2 cellular contexts compared by ENCODE assay signal in the genomic region with DNA sequence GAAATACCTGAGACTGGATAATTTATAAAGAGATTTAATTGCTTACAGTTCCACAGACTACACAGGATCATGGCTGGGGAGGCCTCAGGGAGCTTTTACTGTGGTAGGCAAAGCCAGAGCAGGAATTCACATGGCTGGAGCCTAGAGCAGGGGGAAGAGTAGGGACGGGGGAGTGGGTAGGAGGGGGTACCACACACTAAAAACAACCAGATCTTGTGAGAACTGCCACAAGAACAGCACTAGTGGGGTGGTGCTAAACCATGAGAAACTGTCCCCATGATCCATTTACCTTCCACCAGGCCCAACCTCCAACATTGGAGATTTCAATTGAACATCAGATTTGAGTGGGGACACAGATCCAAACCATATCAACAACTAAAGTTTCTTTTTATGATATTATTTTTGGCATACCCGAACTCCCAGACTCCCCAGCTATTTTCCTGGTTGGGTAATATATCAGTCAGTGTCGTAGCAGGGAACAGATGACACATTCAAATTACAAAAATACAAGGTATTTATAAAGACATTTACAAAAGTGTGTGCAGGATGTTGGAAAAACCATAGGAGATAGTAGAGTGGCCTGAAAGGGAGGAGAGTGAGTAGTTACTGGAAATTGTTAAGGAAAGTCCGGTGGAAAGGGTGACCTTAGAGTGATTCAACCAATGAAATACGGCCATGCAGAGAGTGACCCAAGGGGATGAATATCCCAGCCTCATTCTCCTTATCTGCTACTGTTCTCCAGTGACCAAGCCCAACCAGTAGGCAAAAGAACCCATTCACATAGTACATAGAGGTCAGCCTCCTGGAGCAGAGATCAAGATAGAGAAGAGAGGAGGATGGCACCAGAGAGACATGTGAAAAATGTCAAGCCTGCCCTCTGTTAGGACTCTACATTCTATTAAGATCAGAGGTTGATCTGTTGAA.
TF ChIP-seq lines count a peak whose summit lies in the region.

No MANE protein-coding gene starts in this region.

TF ChIP-seq in HEK293, 187 proteins besides CTCF, POLR2A, EP300 and RAD21:
- no peak for TF ChIP-seq ZNF513 (tag by site-specific recombination; IDR thresholded peaks at IDR 0.05)
- peak; percentile 83 for TF ChIP-seq ZNF449 (tag by site-specific recombination; IDR thresholded peaks at IDR 0.05)
TF ChIP-seq in HEK293: peak in this region for 1.

TF ChIP-seq in GM12878, 131 proteins besides CTCF, POLR2A, EP300 and RAD21:
- TF ChIP-seq, protein P1, sequence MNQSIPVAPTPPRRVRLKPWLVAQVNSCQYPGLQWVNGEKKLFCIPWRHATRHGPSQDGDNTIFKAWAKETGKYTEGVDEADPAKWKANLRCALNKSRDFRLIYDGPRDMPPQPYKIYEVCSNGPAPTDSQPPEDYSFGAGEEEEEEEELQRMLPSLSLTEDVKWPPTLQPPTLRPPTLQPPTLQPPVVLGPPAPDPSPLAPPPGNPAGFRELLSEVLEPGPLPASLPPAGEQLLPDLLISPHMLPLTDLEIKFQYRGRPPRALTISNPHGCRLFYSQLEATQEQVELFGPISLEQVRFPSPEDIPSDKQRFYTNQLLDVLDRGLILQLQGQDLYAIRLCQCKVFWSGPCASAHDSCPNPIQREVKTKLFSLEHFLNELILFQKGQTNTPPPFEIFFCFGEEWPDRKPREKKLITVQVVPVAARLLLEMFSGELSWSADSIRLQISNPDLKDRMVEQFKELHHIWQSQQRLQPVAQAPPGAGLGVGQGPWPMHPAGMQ (IDR thresholded peaks at IDR 0.05; ENCODE audit: borderline replicate concordance) = no peak
- TF ChIP-seq HDGF (IDR thresholded peaks at IDR 0.05) (no peak), TCF3 (IDR thresholded peaks at IDR 0.05; ENCODE audit: borderline replicate concordance, insufficient read depth, low read depth, low read length) (no peak), WRNIP1 (IDR thresholded peaks at IDR 0.05; ENCODE audit: borderline replicate concordance, low read depth, low read length) (no peak), RFX5 (IDR thresholded peaks at IDR 0.05; ENCODE audit: low read depth, low read length) (no peak), SREBF2 (IDR thresholded peaks at IDR 0.05; ENCODE audit: low read length) (no peak), RB1 (IDR thresholded peaks at IDR 0.05; ENCODE audit: borderline replicate concordance) (no peak), PAX8 (IDR thresholded peaks at IDR 0.05) (no peak), PAX5 (IDR thresholded peaks at IDR 0.05; ENCODE audit: borderline replicate concordance, low read depth, low read length) (no peak)
- TF ChIP-seq, protein P2, sequence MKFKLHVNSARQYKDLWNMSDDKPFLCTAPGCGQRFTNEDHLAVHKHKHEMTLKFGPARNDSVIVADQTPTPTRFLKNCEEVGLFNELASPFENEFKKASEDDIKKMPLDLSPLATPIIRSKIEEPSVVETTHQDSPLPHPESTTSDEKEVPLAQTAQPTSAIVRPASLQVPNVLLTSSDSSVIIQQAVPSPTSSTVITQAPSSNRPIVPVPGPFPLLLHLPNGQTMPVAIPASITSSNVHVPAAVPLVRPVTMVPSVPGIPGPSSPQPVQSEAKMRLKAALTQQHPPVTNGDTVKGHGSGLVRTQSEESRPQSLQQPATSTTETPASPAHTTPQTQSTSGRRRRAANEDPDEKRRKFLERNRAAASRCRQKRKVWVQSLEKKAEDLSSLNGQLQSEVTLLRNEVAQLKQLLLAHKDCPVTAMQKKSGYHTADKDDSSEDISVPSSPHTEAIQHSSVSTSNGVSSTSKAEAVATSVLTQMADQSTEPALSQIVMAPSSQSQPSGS (IDR thresholded peaks at IDR 0.05; ENCODE audit: low read length) = no peak
- TF ChIP-seq, protein P3, sequence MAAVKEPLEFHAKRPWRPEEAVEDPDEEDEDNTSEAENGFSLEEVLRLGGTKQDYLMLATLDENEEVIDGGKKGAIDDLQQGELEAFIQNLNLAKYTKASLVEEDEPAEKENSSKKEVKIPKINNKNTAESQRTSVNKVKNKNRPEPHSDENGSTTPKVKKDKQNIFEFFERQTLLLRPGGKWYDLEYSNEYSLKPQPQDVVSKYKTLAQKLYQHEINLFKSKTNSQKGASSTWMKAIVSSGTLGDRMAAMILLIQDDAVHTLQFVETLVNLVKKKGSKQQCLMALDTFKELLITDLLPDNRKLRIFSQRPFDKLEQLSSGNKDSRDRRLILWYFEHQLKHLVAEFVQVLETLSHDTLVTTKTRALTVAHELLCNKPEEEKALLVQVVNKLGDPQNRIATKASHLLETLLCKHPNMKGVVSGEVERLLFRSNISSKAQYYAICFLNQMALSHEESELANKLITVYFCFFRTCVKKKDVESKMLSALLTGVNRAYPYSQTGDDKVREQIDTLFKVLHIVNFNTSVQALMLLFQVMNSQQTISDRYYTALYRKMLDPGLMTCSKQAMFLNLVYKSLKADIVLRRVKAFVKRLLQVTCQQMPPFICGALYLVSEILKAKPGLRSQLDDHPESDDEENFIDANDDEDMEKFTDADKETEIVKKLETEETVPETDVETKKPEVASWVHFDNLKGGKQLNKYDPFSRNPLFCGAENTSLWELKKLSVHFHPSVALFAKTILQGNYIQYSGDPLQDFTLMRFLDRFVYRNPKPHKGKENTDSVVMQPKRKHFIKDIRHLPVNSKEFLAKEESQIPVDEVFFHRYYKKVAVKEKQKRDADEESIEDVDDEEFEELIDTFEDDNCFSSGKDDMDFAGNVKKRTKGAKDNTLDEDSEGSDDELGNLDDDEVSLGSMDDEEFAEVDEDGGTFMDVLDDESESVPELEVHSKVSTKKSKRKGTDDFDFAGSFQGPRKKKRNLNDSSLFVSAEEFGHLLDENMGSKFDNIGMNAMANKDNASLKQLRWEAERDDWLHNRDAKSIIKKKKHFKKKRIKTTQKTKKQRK (IDR thresholded peaks at IDR 0.05; ENCODE audit: low read depth, low read length) = no peak
- TF ChIP-seq, protein P4, sequence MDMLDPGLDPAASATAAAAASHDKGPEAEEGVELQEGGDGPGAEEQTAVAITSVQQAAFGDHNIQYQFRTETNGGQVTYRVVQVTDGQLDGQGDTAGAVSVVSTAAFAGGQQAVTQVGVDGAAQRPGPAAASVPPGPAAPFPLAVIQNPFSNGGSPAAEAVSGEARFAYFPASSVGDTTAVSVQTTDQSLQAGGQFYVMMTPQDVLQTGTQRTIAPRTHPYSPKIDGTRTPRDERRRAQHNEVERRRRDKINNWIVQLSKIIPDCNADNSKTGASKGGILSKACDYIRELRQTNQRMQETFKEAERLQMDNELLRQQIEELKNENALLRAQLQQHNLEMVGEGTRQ (IDR thresholded peaks at IDR 0.05; ENCODE audit: borderline replicate concordance, low read depth, low read length) = no peak
